In genomic region chr19:52248256-52248655, GRCh38 we compare ENCODE assay signal across 8 cellular contexts. TPM values are rescaled to one million over a fixed set of nuclear protein-coding genes. Genes with fewer than 3 reads are reported as not detected.
DNase-seq lines count a peak whose midpoint lies in the region; ATAC-seq and TF ChIP-seq lines count a peak whose summit lies in the region.

No MANE protein-coding gene starts in this region.

- no TSS peak for BruUV-seq in Panc1 (replicated peaks; lab: Mats Ljungman, UMichigan)

- H3K27ac ChIP-seq in Panc1 (ENCODE audit: low read length) (no peak overlapping the region), right atrium auricular region (no peak overlapping the region)

- H3K4me1 ChIP-seq in Panc1 (ENCODE audit: control insufficient read depth, insufficient read depth, low read length) = no peaks in the 10 kb centered on the region
- H3K4me1 ChIP-seq in right atrium auricular region = no peaks in the 10 kb centered on the region

- H3K27me3 ChIP-seq in Panc1 (ENCODE audit: control insufficient read depth, insufficient read depth, low read length) (no peaks in the 10 kb centered on the region), right atrium auricular region (no peaks in the 10 kb centered on the region)

- H3K9me3 ChIP-seq in Panc1 (ENCODE audit: control insufficient read depth, insufficient read depth, low read depth, low read length) = no peaks in the 10 kb centered on the region
- H3K9me3 ChIP-seq in right atrium auricular region = no peaks in the 10 kb centered on the region

- CTCF ChIA-PET in Panc1 (lab: Charles Lee) = no interaction called here

- intact Hi-C loops in Panc1 (cut with micrococcal nuclease; ENCODE audit: unreplicated experiment) = no loop called here

- peak; percentile 24 to 32 for DNase-seq in SHP77 (lab: John Stamatoyannopoulos, UW)
- DNase-seq in SHP77 treated with DMSO at 0.1 percent for 48 hours (lab: John Stamatoyannopoulos, UW) = no peak
- no peak for DNase-seq in Panc1 (ENCODE audit: low read depth, low spot score)
- DNase-seq in activated naive CD4-positive, alpha-beta T cell (lab: John Stamatoyannopoulos, UW) = peak; percentile 15 to 47 (median 27)
- DNase-seq in right atrium auricular region (ENCODE audit: low spot score) = no peak
- DNase-seq in stimulated activated CD4-positive, alpha-beta T cell treated with anti-CD3 and anti-CD28 coated beads, Interleukin-1b, Interleukin-23, amount 100 ng/mL, for 24 hours (ENCODE audit: low read depth in 4 of 4, low spot score in 1 of 4) = peak; percentile 24 to 41 (median 37)

- in situ Hi-C loops in Panc1 (cut with HindIII; ENCODE audit: low pct_unique_long_range_greater_than_20kb, low sequenced_read_pairs) = no loop called here

- TF ChIP-seq CTCF in Panc1 (IDR thresholded peaks at IDR 0.05) (peak; percentile 77), right atrium auricular region (IDR thresholded peaks at IDR 0.05) (peak; percentile 21 to 62)

- H3K4me3 ChIP-seq in Panc1 (ENCODE audit: low read depth in 2 of 2, low read length in 2 of 2) = no peak overlapping the region
- no peak overlapping the region for H3K4me3 ChIP-seq in right atrium auricular region

- ATAC-seq in Panc1 = peak; percentile 91
- no peak for ATAC-seq in HG02623 (IDR thresholded peaks at IDR 0.05; ENCODE audit: unreplicated experiment)
- no peak for ATAC-seq in GM21367 (IDR thresholded peaks at IDR 0.05; ENCODE audit: unreplicated experiment)

- H3K36me3 ChIP-seq in Panc1 (ENCODE audit: control insufficient read depth, insufficient read depth, low read length) (no peaks in the 10 kb centered on the region), right atrium auricular region (no peaks in the 10 kb centered on the region)

- POLR2A ChIA-PET in Panc1 (lab: Charles Lee) = no interaction called here

RNA-seq across cellular contexts. Expression of gene ZNF766, which starts 21.1 kb away (rescaled TPM):
- total RNA-seq in Panc1 (2021; ENCODE audit: unreplicated experiment) (13.9 TPM), right atrium auricular region (1 to 10 TPM; 4.1 to 5.0 TPM)
- polyA plus RNA-seq in Panc1 (2012; ENCODE audit: insufficient read length) = 7.0 TPM

RNA-seq across cellular contexts. Expression of gene ZNF480, which starts 48.7 kb away (rescaled TPM):
- 11.5 TPM for total RNA-seq in Panc1 (2021; ENCODE audit: unreplicated experiment)
- polyA plus RNA-seq in Panc1 (2012; ENCODE audit: insufficient read length) = 10.4 TPM
- 1 to 10 TPM; 8.6 to 9.2 TPM for total RNA-seq in right atrium auricular region

RNA-seq across cellular contexts. Expression of gene PPP2R1A, which starts 58.4 kb away (rescaled TPM):
- total RNA-seq in Panc1 (2021; ENCODE audit: unreplicated experiment) (146 TPM), right atrium auricular region (100 to 1,000 TPM; 284 to 322 TPM)
- polyA plus RNA-seq in Panc1 (2012; ENCODE audit: insufficient read length) = 347 TPM

Comparison
In these comparisons a context has a peak if more than half of its experiments do, and no peak if none do; other contexts are left out.
1. DNase-seq: peak in SHP77 (2 of 2), activated naive CD4-positive, alpha-beta T cell (4 of 4) and stimulated activated CD4-positive, alpha-beta T cell treated with anti-CD3 and anti-CD28 coated beads, Interleukin-1b, Interleukin-23, amount 100 ng/mL, for 24 hours (4 of 4); none in SHP77 treated with DMSO at 0.1 percent for 48 hours (single experiment), Panc1 (single experiment) and right atrium auricular region (single experiment).